ENCODE assay signal across 13 cellular contexts in the genomic region with DNA sequence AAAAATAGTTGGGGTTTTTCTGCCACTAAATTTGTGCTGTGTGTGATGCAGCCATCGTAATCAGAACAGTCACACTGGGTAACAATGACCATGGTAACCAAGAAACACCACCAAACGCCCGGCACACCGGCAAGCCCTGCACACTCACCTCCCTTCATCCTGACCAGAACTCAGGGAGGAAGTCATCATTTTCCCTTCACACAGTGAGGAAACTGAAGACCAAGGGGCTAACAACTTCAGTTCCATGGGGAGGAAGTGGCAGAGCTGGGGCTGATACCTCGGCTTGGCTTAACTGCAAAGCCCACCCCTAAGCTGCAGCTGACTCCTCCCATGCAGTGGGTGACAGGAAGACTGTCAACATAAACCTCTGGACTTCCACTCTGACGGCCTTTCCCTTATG.
DNase-seq lines count a peak whose midpoint lies in the region; ATAC-seq and TF ChIP-seq lines count a peak whose summit lies in the region.
"Had no signal": no experiment of that assay in that cellular context is flagged by ENCODE, and none has a peak within 500 bp of the region (broad histone marks: within the 10 kb centered on the region; RNA-seq: fewer than 3 reads in every experiment).

No MANE protein-coding gene starts in this region.

- H3K36me3 ChIP-seq in subcutaneous abdominal adipose tissue (ENCODE audit: control insufficient read depth in 5 of 5, insufficient read depth in 5 of 5, low read length in 5 of 5) (no peaks in the 10 kb centered on the region), body of pancreas (replicated peaks in 1 of 2; ENCODE audit: insufficient read depth in 1 of 2, low read depth in 2 of 2) (no peaks in the 10 kb centered on the region)
- H3K36me3 ChIP-seq: WERI-Rb-1 had no signal

- DNase-seq in NOMO-1 treated with DMSO at 0.1 percent for 48 hours (lab: John Stamatoyannopoulos, UW; ENCODE audit: unreplicated experiment) (peak; percentile 20), NOMO-1 treated with dmso at 0.1 percent for 144 hours (lab: John Stamatoyannopoulos, UW; ENCODE audit: unreplicated experiment) (no peak), DMS 273 (lab: John Stamatoyannopoulos, UW; ENCODE audit: unreplicated experiment) (no peak), body of pancreas (no peak)
- no peak for DNase-seq in central memory CD8-positive, alpha-beta T cell (ENCODE audit: low spot score in 2 of 2)
- DNase-seq: kidney glomerular epithelial cell, NCI-H1694, trophoblast cell, WERI-Rb-1 had no signal

- peaks cover 0 to 5% (median 3%) of the 10 kb centered on the region in 5 donors for H3K9me3 ChIP-seq in subcutaneous abdominal adipose tissue (ENCODE audit: control insufficient read depth in 5 of 5, low read length in 5 of 5)
- peaks cover 0 to 4% (median 0%) of the 10 kb centered on the region in 3 donors for H3K9me3 ChIP-seq in body of pancreas

- H3K9me3 Mint-ChIP-seq in central memory CD8-positive, alpha-beta T cell: peaks cover 12% of the 10 kb centered on the region

- H3K36me3 Mint-ChIP-seq in central memory CD8-positive, alpha-beta T cell (ENCODE audit: insufficient read depth): peaks cover 5% of the 10 kb centered on the region

- peaks cover 15% of the 10 kb centered on the region for H3K27me3 Mint-ChIP-seq in central memory CD8-positive, alpha-beta T cell

- peak; percentile 33 for ATAC-seq in HG03432 (IDR thresholded peaks at IDR 0.05; ENCODE audit: unreplicated experiment)
- ATAC-seq in central memory CD8-positive, alpha-beta T cell (replicated peaks; ENCODE audit: extremely low read depth, poor library complexity, severe bottlenecking): peak; percentile 56
- no peak for ATAC-seq in GM19035 (IDR thresholded peaks at IDR 0.05; ENCODE audit: unreplicated experiment)
- no peak for ATAC-seq in body of pancreas
- ATAC-seq: A549 had no signal

- H3K4me1 ChIP-seq in subcutaneous abdominal adipose tissue (ENCODE audit: control insufficient read depth in 5 of 5, insufficient read depth in 5 of 5, low read length in 5 of 5) (peaks cover 0 to 39% (median 35%) of the 10 kb centered on the region in 5 donors), body of pancreas (peaks cover 5% of the 10 kb centered on the region)

- H3K4me3 ChIP-seq in subcutaneous abdominal adipose tissue (ENCODE audit: low read depth in 1 of 5, low read length in 5 of 5): no peak overlapping the region
- H3K4me3 ChIP-seq in body of pancreas: no peak overlapping the region
- H3K4me3 ChIP-seq: A549 had no signal

- peak overlapping the region in 1 of 5 donors; percentile 3 for H3K9ac ChIP-seq in subcutaneous abdominal adipose tissue (ENCODE audit: low read length in 5 of 5)

- H3K4me1 Mint-ChIP-seq in central memory CD8-positive, alpha-beta T cell: peaks cover 18% of the 10 kb centered on the region

- WGBS in body of pancreas, 2 donors: 72 to 88% methylated on average over 6 of the region's 6 CpGs

- H3K27ac ChIP-seq in subcutaneous abdominal adipose tissue (ENCODE audit: low read depth, low read length) (peak overlapping the region; percentile 82), body of pancreas (no peak overlapping the region)
- H3K27ac ChIP-seq: WERI-Rb-1 had no signal

- no peak for TF ChIP-seq POLR2A in body of pancreas (IDR thresholded peaks at IDR 0.05)

- no peak overlapping the region for H3K4me3 Mint-ChIP-seq in central memory CD8-positive, alpha-beta T cell

- intact Hi-C loops in body of pancreas (cut with DNase I): no loop called here

- no peak for TF ChIP-seq CTCF in body of pancreas (IDR thresholded peaks at IDR 0.05)

- no peaks in the 10 kb centered on the region for H3K27me3 ChIP-seq in subcutaneous abdominal adipose tissue (ENCODE audit: control insufficient read depth in 5 of 5, insufficient read depth in 4 of 5, low read length in 5 of 5)
- no peaks in the 10 kb centered on the region for H3K27me3 ChIP-seq in body of pancreas

- peak overlapping the region; percentile 86 for H3K27ac Mint-ChIP-seq in central memory CD8-positive, alpha-beta T cell (ENCODE audit: low read depth)

Comparison
In these comparisons a context has a peak if more than half of its experiments do, and no peak if none do; other contexts are left out.
1. ATAC-seq: peak in HG03432 (single experiment) and central memory CD8-positive, alpha-beta T cell (single experiment); none in GM19035 (single experiment) and body of pancreas (single experiment).